1 cellular context compared by ENCODE assay signal in the genomic region with DNA sequence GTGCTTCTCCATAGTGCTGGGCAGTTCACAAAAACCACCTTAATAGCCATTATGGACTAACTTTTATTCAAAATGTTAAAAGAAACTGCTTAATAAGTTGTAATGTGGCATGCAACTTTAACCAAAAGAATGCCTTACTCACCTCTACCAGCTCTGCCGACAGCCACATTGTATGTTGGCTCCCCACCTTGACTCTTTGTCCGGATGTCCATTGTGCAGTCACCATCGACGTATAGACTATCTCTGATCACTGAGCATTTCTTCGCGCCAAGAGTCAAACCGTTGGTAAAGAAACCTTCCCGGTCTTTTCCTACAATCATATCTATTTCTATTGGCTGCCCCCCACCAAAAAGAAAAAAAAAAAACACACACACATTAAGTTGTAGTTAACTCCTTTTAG.
TF ChIP-seq lines count a peak whose summit lies in the region.

No MANE protein-coding gene starts in this region.

TF ChIP-seq in endothelial cell of umbilical vein, 7 proteins besides CTCF, POLR2A, EP300 and RAD21 (continued from another document):
- TF ChIP-seq EZH2 (IDR thresholded peaks at IDR 0.05; ENCODE audit: borderline replicate concordance, low read depth, low read length, severe bottlenecking), result no peak
- no peak for TF ChIP-seq JUN (IDR thresholded peaks at IDR 0.05; ENCODE audit: borderline replicate concordance, insufficient read depth, insufficient read length, low read depth)
- no peak for TF ChIP-seq MYC (IDR thresholded peaks at IDR 0.05; ENCODE audit: low read depth, low read length)
- TF ChIP-seq POLR2AphosphoS5 (IDR thresholded peaks at IDR 0.05; ENCODE audit: insufficient read depth, low read depth, low read length), result no peak
- TF ChIP-seq GATA2 (IDR thresholded peaks at IDR 0.05; ENCODE audit: insufficient read depth, insufficient read length, low read depth, low read length), result no peak
